25 cellular contexts compared by ENCODE assay signal in genomic region chr6:38573800-38574395, GRCh38.
DNase-seq lines count a peak whose midpoint lies in the region; ATAC-seq, FAIRE-seq and TF ChIP-seq lines count a peak whose summit lies in the region.
"Had no signal": no experiment of that assay in that cellular context is flagged by ENCODE, and none has a peak within 500 bp of the region (broad histone marks: within the 10 kb centered on the region; RNA-seq: fewer than 3 reads in every experiment).

No MANE protein-coding gene starts in this region.

- no peak for TF ChIP-seq CTCF in K562 (IDR thresholded peaks at IDR 0.05 in 2 of 3, conservative IDR thresholded peaks at IDR 0.05 in 1 of 3; ENCODE audit: insufficient read depth in 2 of 3, low read depth in 1 of 3, low read length in 3 of 3)
- no peak for TF ChIP-seq CTCF in psoas muscle (IDR thresholded peaks at IDR 0.05)

- no peaks in the 10 kb centered on the region for H3K36me3 ChIP-seq in CD4-positive, CD25-positive, alpha-beta regulatory T cell (ENCODE audit: control insufficient read depth, insufficient read depth, low read length)
- H3K36me3 ChIP-seq in K562 (ENCODE audit: control insufficient read depth, insufficient read depth, low read length) (no peaks in the 10 kb centered on the region), mesenchymal stem cell (ENCODE audit: control insufficient read depth in 1 of 2, insufficient read depth in 2 of 2, low read depth in 1 of 2, low read length in 2 of 2) (peaks cover 0 to 22% of the 10 kb centered on the region in 2 experiments), psoas muscle (ENCODE audit: insufficient read depth in 1 of 2, low read depth in 1 of 2) (peaks cover 7 to 12% of the 10 kb centered on the region in 2 donors)
- H3K36me3 ChIP-seq: cardiac muscle cell, prostate gland, thoracic aorta had no signal

- H4K91ac ChIP-seq in mesenchymal stem cell (ENCODE audit: low read length): no peak overlapping the region

- FAIRE-seq in K562 (lab: Jason Lieb, UNC): peak; percentile 82
- FAIRE-seq: HTR-8/SVneo had no signal

- no peak overlapping the region for H3K9ac ChIP-seq in K562 (ENCODE audit: insufficient read depth in 1 of 2, low read depth in 2 of 2, low read length in 2 of 2)
- H3K9ac ChIP-seq in mesenchymal stem cell (ENCODE audit: low read length): no peak overlapping the region

- H3K27ac ChIP-seq in CD4-positive, CD25-positive, alpha-beta regulatory T cell (ENCODE audit: insufficient read depth, low read length, poor library complexity, severe bottlenecking): no peak overlapping the region
- peak overlapping the region; percentile 49; the same call in 2 of the 3 replicates for H3K27ac ChIP-seq in K562 (ENCODE audit: extremely low read depth, low read depth, low read length)
- H3K27ac ChIP-seq in mesenchymal stem cell (ENCODE audit: low read length, poor library complexity, severe bottlenecking): no peak overlapping the region
- no peak overlapping the region for H3K27ac ChIP-seq in psoas muscle
- H3K27ac ChIP-seq: cardiac muscle cell, neutrophil, prostate gland, thoracic aorta had no signal

- H3K9me3 Mint-ChIP-seq in CD4-positive, CD25-positive, alpha-beta regulatory T cell: peaks cover 0 to 1% (median 0%) of the 10 kb centered on the region in 7 donors
- H3K9me3 Mint-ChIP-seq: dendritic cell treated with granulocyte-macrophage colony-stimulating factor and Interleukin-4, amounts not matched to agents 40 ng/mL and 50 ng/mL, for 4 days; stimulated activated effector memory CD8-positive, alpha-beta T cell treated with anti-CD3 and anti-CD28 coated beads, Interleukin-12 subunit alpha, Interleukin-12 subunit beta, amount 100 ng/mL, for 72 hours had no signal

- peak overlapping the region; percentile 76 to 90 (median 89) for H3K27ac Mint-ChIP-seq in CD4-positive, CD25-positive, alpha-beta regulatory T cell
- H3K27ac Mint-ChIP-seq: dendritic cell treated with granulocyte-macrophage colony-stimulating factor and Interleukin-4, amounts not matched to agents 40 ng/mL and 50 ng/mL, for 4 days; stimulated activated effector memory CD8-positive, alpha-beta T cell treated with anti-CD3 and anti-CD28 coated beads, Interleukin-12 subunit alpha, Interleukin-12 subunit beta, amount 100 ng/mL, for 72 hours had no signal

- H3K36me3 Mint-ChIP-seq in CD4-positive, CD25-positive, alpha-beta regulatory T cell: peaks cover 38% of the 10 kb centered on the region

- H3K14ac ChIP-seq in mesenchymal stem cell (ENCODE audit: low read length in 2 of 2): no peak overlapping the region

- no peak overlapping the region for H2BK12ac ChIP-seq in mesenchymal stem cell (ENCODE audit: low read length in 2 of 2)

- H2BK120ac ChIP-seq in mesenchymal stem cell (ENCODE audit: low read depth, low read length): no peak overlapping the region

- intact Hi-C loops in K562 (cut with micrococcal nuclease): loop anchor here (5.0 kb wide), 1 partner anchor 77 kb away; no protein-coding TSS in a partner anchor
- intact Hi-C loops in psoas muscle (cut with DNase I): no loop called here

- H4K20me1 ChIP-seq in K562 (replicated peaks; ENCODE audit: control insufficient read depth, insufficient read depth, low read length): no peaks in the 10 kb centered on the region

- H2BK5ac ChIP-seq in mesenchymal stem cell (ENCODE audit: low read depth, low read length, poor library complexity, severe bottlenecking): no peak overlapping the region

- TF ChIP-seq EP300 in K562 (IDR thresholded peaks at IDR 0.05; ENCODE audit: low read length): peak; percentile 65; the same call in 1 of the 2 replicates

- H3K27me3 Mint-ChIP-seq in CD4-positive, CD25-positive, alpha-beta regulatory T cell: no peaks in the 10 kb centered on the region
- H3K27me3 Mint-ChIP-seq: dendritic cell treated with granulocyte-macrophage colony-stimulating factor and Interleukin-4, amounts not matched to agents 40 ng/mL and 50 ng/mL, for 4 days had no signal

- H3K4ac ChIP-seq in mesenchymal stem cell (ENCODE audit: low read depth in 1 of 2, low read length in 2 of 2): no peak overlapping the region

- H3K9me1 ChIP-seq in K562 (ENCODE audit: control insufficient read depth, insufficient read depth, low read length): no peaks in the 10 kb centered on the region

- H3K9me3 ChIP-seq in CD4-positive, CD25-positive, alpha-beta regulatory T cell (ENCODE audit: control insufficient read depth in 2 of 2, low read length in 2 of 2): no peaks in the 10 kb centered on the region
- H3K9me3 ChIP-seq in K562 (replicated peaks; ENCODE audit: control insufficient read depth, insufficient read depth, low read depth, low read length) (no peaks in the 10 kb centered on the region), mesenchymal stem cell (ENCODE audit: control insufficient read depth, low read length) (no peaks in the 10 kb centered on the region), psoas muscle (no peaks in the 10 kb centered on the region)
- H3K9me3 ChIP-seq: neutrophil, prostate gland, thoracic aorta had no signal

- H3K4me2 ChIP-seq in K562 (ENCODE audit: insufficient read depth, low read length) (peak overlapping the region; percentile 38; the same call in 1 of the 2 replicates), mesenchymal stem cell (ENCODE audit: low read length, poor library complexity, severe bottlenecking) (no peak overlapping the region)

- H3K27me3 ChIP-seq in CD4-positive, CD25-positive, alpha-beta regulatory T cell (ENCODE audit: control insufficient read depth, insufficient read depth, low read length): no peaks in the 10 kb centered on the region
- no peaks in the 10 kb centered on the region for H3K27me3 ChIP-seq in K562 (ENCODE audit: control insufficient read depth in 2 of 2, insufficient read depth in 2 of 2, low read length in 2 of 2)
- no peaks in the 10 kb centered on the region for H3K27me3 ChIP-seq in mesenchymal stem cell (ENCODE audit: control insufficient read depth in 1 of 2, insufficient read depth in 1 of 2, low read length in 2 of 2)
- no peaks in the 10 kb centered on the region for H3K27me3 ChIP-seq in psoas muscle (ENCODE audit: insufficient read depth in 3 of 3, low read length in 2 of 3)
- H3K27me3 ChIP-seq: cardiac muscle cell, neutrophil had no signal

- POLR2A ChIA-PET in K562 (lab: Yijun Ruan, JAX): interaction anchor here (0.6 to 1.3 kb wide), 2 partner anchors 11 to 66 kb away, joined by 3 read pairs; partner anchors contain the start of gene BTBD9

- no peaks in the 10 kb centered on the region for H3K79me1 ChIP-seq in mesenchymal stem cell (replicated peaks; ENCODE audit: low read length, poor library complexity, severe bottlenecking)

- no peak overlapping the region for H3K4me3 ChIP-seq in CD4-positive, CD25-positive, alpha-beta regulatory T cell (ENCODE audit: low read depth, low read length)
- H3K4me3 ChIP-seq in K562: no peak overlapping the region
- no peak overlapping the region for H3K4me3 ChIP-seq in mesenchymal stem cell (ENCODE audit: insufficient read depth in 1 of 2, low read depth in 1 of 2, low read length in 2 of 2)
- no peak overlapping the region for H3K4me3 ChIP-seq in psoas muscle
- H3K4me3 ChIP-seq: cardiac muscle cell, prostate gland, thoracic aorta had no signal

- H3K4me3 Mint-ChIP-seq in CD4-positive, CD25-positive, alpha-beta regulatory T cell: no peak overlapping the region
- H3K4me3 Mint-ChIP-seq: dendritic cell treated with granulocyte-macrophage colony-stimulating factor and Interleukin-4, amounts not matched to agents 40 ng/mL and 50 ng/mL, for 4 days; stimulated activated effector memory CD8-positive, alpha-beta T cell treated with anti-CD3 and anti-CD28 coated beads, Interleukin-12 subunit alpha, Interleukin-12 subunit beta, amount 100 ng/mL, for 72 hours had no signal

- TF ChIP-seq POLR2A in K562 (conservative IDR thresholded peaks at IDR 0.05): no peak

- H3K23ac ChIP-seq in mesenchymal stem cell (ENCODE audit: low read length in 2 of 2): no peak overlapping the region

- H3K79me2 ChIP-seq in K562 (ENCODE audit: control insufficient read depth, insufficient read depth, low read length): no peaks in the 10 kb centered on the region

- H2AFZ ChIP-seq in K562 (ENCODE audit: low read depth, low read length) (peak overlapping the region; percentile 79), mesenchymal stem cell (ENCODE audit: low read depth, low read length) (no peak overlapping the region)

- H3K4me1 ChIP-seq in CD4-positive, CD25-positive, alpha-beta regulatory T cell (ENCODE audit: control insufficient read depth, insufficient read depth, low read length, poor library complexity, severe bottlenecking): no peaks in the 10 kb centered on the region
- peaks cover 0 to 36% of the 10 kb centered on the region in 2 experiments; a peak in 3 of 5 replicates for H3K4me1 ChIP-seq in K562 (replicated peaks in 1 of 2; ENCODE audit: control insufficient read depth in 2 of 2, insufficient read depth in 2 of 2, low read length in 2 of 2)
- H3K4me1 ChIP-seq in mesenchymal stem cell (ENCODE audit: control insufficient read depth, insufficient read depth, low read depth, low read length): no peaks in the 10 kb centered on the region
- no peaks in the 10 kb centered on the region for H3K4me1 ChIP-seq in psoas muscle
- H3K4me1 ChIP-seq: prostate gland had no signal

- ATAC-seq in CD4-positive, CD25-positive, alpha-beta regulatory T cell (ENCODE audit: low read depth in 2 of 2): no peak
- ATAC-seq in K562 (peak; percentile 67), psoas muscle (no peak), HG03439 (IDR thresholded peaks at IDR 0.05; ENCODE audit: unreplicated experiment) (no peak)
- ATAC-seq: stimulated activated effector memory CD8-positive, alpha-beta T cell treated with anti-CD3 and anti-CD28 coated beads, Interleukin-12 subunit alpha, Interleukin-12 subunit beta, amount 100 ng/mL, for 72 hours had no signal

- no peak overlapping the region for H3K18ac ChIP-seq in mesenchymal stem cell (ENCODE audit: low read depth in 1 of 2, low read length in 2 of 2)

- CTCF ChIA-PET in K562 (lab: Yijun Ruan, JAX; ENCODE audit: low intra/inter-chr PET ratio): no interaction called here

- WGBS in K562 (ENCODE audit: insufficient coverage, low coverage, missing lambda C conversion rate): 9% methylated on average over 6 of the region's 6 CpGs
- 100% methylated on average over 3 of the region's 6 CpGs for WGBS in mesenchymal stem cell
- 90 to 93% (median 90%) methylated on average over 6 of the region's 6 CpGs for WGBS in psoas muscle, 3 donors

- in situ Hi-C loops in K562 (cut with MboI): no loop called here

- peaks cover 17 to 27% (median 21%) of the 10 kb centered on the region in 4 donors for H3K4me1 Mint-ChIP-seq in CD4-positive, CD25-positive, alpha-beta regulatory T cell

- H2BK15ac ChIP-seq in mesenchymal stem cell (ENCODE audit: low read depth, poor library complexity, severe bottlenecking): no peak overlapping the region

- no TSS peak for BruUV-seq in K562 (replicated peaks; lab: Mats Ljungman, UMichigan)

- H4K8ac ChIP-seq in mesenchymal stem cell (ENCODE audit: low read length): no peak overlapping the region

- DNase-seq in CD4-positive, CD25-positive, alpha-beta regulatory T cell: no peak
- DNase-seq in EH (ENCODE audit: low read depth): peak; percentile 31
- peak in 3 of 4 experiments; percentile 19 to 70 (median 36) for DNase-seq in K562 (ENCODE audit: extremely low read depth in 1 of 4, low spot score in 3 of 4)
- peak; percentile 39 for DNase-seq in mesenchymal stem cell
- no peak for DNase-seq in psoas muscle
- no peak for DNase-seq in NCI-H1417 (lab: John Stamatoyannopoulos, UW)
- DNase-seq in activated naive CD4-positive, alpha-beta T cell treated with anti-CD3 and anti-CD28 coated beads, Interleukin-2, amount 50 U/mL, for 16 hours: no peak
- DNase-seq: activated CD4-positive, alpha-beta T cell treated with anti-CD3 and anti-CD28 coated beads, Interleukin-2, amount 50 U/mL, for 1 hour; activated CD8-positive, alpha-beta memory T cell treated with anti-CD3 and anti-CD28 coated beads, Interleukin-2, amount 50 U/mL, for 48 hours; activated effector memory CD4-positive, alpha-beta T cell treated with Interleukin-2 at 50 U/mL for 16 hours; amygdala; foreskin fibroblast; NCI-H1048; NCI-H2029; NCI-H226; NCI-H82; stimulated activated CD4-positive, alpha-beta T cell treated with anti-CD3 and anti-CD28 coated beads, Interleukin-1b, Interleukin-23, amount 100 ng/mL, for 48 hours had no signal

- TF ChIP-seq RAD21 in K562 (CRISPR knock-in tag; conservative IDR thresholded peaks at IDR 0.05 in 1 of 2, IDR thresholded peaks at IDR 0.05 in 1 of 2): no peak

- H2AK5ac ChIP-seq in mesenchymal stem cell (ENCODE audit: low read length, severe bottlenecking): no peak overlapping the region

Comparison
In these comparisons a context has a peak if more than half of its experiments do, and no peak if none do; other contexts are left out.
1. DNase-seq: peak in EH (single experiment), K562 (3 of 4) and mesenchymal stem cell (single experiment); none in CD4-positive, CD25-positive, alpha-beta regulatory T cell (0 of 3), psoas muscle (0 of 2), NCI-H1417 (0 of 3) and activated naive CD4-positive, alpha-beta T cell treated with anti-CD3 and anti-CD28 coated beads, Interleukin-2, amount 50 U/mL, for 16 hours (single experiment).